Comparison of ENCODE assay signal across 8 cellular contexts in genomic region chr3:99808163-99808794, GRCh38. TPM values are rescaled to one million over a fixed set of nuclear protein-coding genes. Genes with fewer than 3 reads are reported as not detected.
DNase-seq lines count a peak whose midpoint lies in the region; ATAC-seq and TF ChIP-seq lines count a peak whose summit lies in the region.

No MANE protein-coding gene starts in this region.

- POLR2A ChIA-PET in CD4-positive, alpha-beta memory T cell (lab: Charles Lee; ENCODE audit: partially characterized antibody) = no interaction called here
- POLR2A ChIA-PET in IMR-90 (lab: Charles Lee; ENCODE audit: unreplicated experiment) = no interaction called here

- no TSS peak for BruUV-seq in IMR-90 (replicated peaks; lab: Mats Ljungman, UMichigan)

- no peaks in the 10 kb centered on the region; the same call in 1 of the 2 replicates for H3K9me1 ChIP-seq in IMR-90 (ENCODE audit: insufficient read depth, low read length)

- no peak overlapping the region for H3K4ac ChIP-seq in IMR-90 (ENCODE audit: low read depth, low read length)

- no peak overlapping the region for H2BK15ac ChIP-seq in IMR-90 (ENCODE audit: low read depth, low read length)

- H4K91ac ChIP-seq in IMR-90 (ENCODE audit: insufficient read depth, low read depth, low read length) = no peak overlapping the region

- no peak overlapping the region for H3K4me3 ChIP-seq in CD4-positive, alpha-beta memory T cell (ENCODE audit: low read length in 2 of 2)
- H3K4me3 ChIP-seq in IMR-90 (ENCODE audit: insufficient read depth, low read depth, low read length) = no peak overlapping the region
- no peak overlapping the region for H3K4me3 ChIP-seq in body of pancreas

- no peaks in the 10 kb centered on the region for H3K9me3 ChIP-seq in CD4-positive, alpha-beta memory T cell (ENCODE audit: control insufficient read depth in 1 of 2, low read length in 2 of 2)
- peaks cover 8% of the 10 kb centered on the region for H3K9me3 ChIP-seq in IMR-90 (ENCODE audit: control insufficient read depth, insufficient read depth, low read length)
- peaks cover 0 to 6% (median 0%) of the 10 kb centered on the region in 3 donors for H3K9me3 ChIP-seq in body of pancreas

- dilution Hi-C loops in IMR-90 (cut with HindIII; ENCODE audit: low sequenced_read_pairs, unreplicated experiment) = no loop called here

- H3K9ac ChIP-seq in IMR-90 (ENCODE audit: low read depth, low read length) = no peak overlapping the region

- no peak overlapping the region for H3K14ac ChIP-seq in IMR-90 (replicated peaks; ENCODE audit: low read depth, low read length)

- no peak overlapping the region for H2BK120ac ChIP-seq in IMR-90 (ENCODE audit: low read depth, low read length)

- in situ Hi-C loops in IMR-90 (cut with MboI; ENCODE audit: low sequenced_read_pairs) = no loop called here

- peak in 4 of 5 donors; percentile 32 to 43 (median 38) for DNase-seq in CD4-positive, alpha-beta memory T cell
- DNase-seq in IMR-90 (peak; percentile 84), OCI-M1 (lab: John Stamatoyannopoulos, UW) (peak; percentile 74), body of pancreas (peak; percentile 59 to 72 (median 67)), iPS-NIHi7 (ENCODE audit: extremely low spot score) (peak; percentile 82)
- DNase-seq in stimulated activated CD4-positive, alpha-beta T cell treated with anti-CD3 and anti-CD28 coated beads, Interleukin-2, amount 100 ng/mL, for 48 hours = peak; percentile 11 to 22

- no peaks in the 10 kb centered on the region for H3K27me3 Mint-ChIP-seq in CD4-positive, alpha-beta memory T cell

- CTCF ChIA-PET in CD4-positive, alpha-beta memory T cell (lab: Charles Lee; ENCODE audit: partially characterized antibody) = interaction anchor here (0.7 to 2.4 kb wide), 14 partner anchors 9 to 991 kb away, joined by 3 to 22 read pairs (median 4); partner anchors contain the start of gene CMSS1
- CTCF ChIA-PET in IMR-90 (lab: Yijun Ruan, JAX) = interaction anchor here (0.6 to 1.3 kb wide), 5 partner anchors 9 to 981 kb away, joined by 3 to 4 read pairs (median 3); partner anchors contain the start of gene CMSS1

- H3K36me3 ChIP-seq in CD4-positive, alpha-beta memory T cell (ENCODE audit: insufficient read depth, low read length) = no peaks in the 10 kb centered on the region
- no peaks in the 10 kb centered on the region for H3K36me3 ChIP-seq in IMR-90 (ENCODE audit: control insufficient read depth, insufficient read depth, low read length)
- no peaks in the 10 kb centered on the region for H3K36me3 ChIP-seq in body of pancreas (replicated peaks in 1 of 2; ENCODE audit: insufficient read depth in 1 of 2, low read depth in 2 of 2)

- peaks cover 2 to 6% of the 10 kb centered on the region in 2 donors for H3K36me3 Mint-ChIP-seq in CD4-positive, alpha-beta memory T cell

- H3K27me3 ChIP-seq in CD4-positive, alpha-beta memory T cell (ENCODE audit: insufficient read depth, low read length) = no peaks in the 10 kb centered on the region
- H3K27me3 ChIP-seq in IMR-90 (ENCODE audit: control insufficient read depth, insufficient read depth, low read length) (no peaks in the 10 kb centered on the region), body of pancreas (no peaks in the 10 kb centered on the region)

- no peak overlapping the region for H2AK9ac ChIP-seq in IMR-90 (replicated peaks; ENCODE audit: low read depth, low read length, poor library complexity)

- TF ChIP-seq POLR2A in IMR-90 (IDR thresholded peaks at IDR 0.05; ENCODE audit: low read depth, low read length) = no peak
- no peak for TF ChIP-seq POLR2A in body of pancreas (IDR thresholded peaks at IDR 0.05)

- H3K9me3 Mint-ChIP-seq in CD4-positive, alpha-beta memory T cell = peaks cover 2 to 17% (median 13%) of the 10 kb centered on the region in 8 donors

- H3K4me1 Mint-ChIP-seq in CD4-positive, alpha-beta memory T cell = peaks cover 0 to 5% (median 4%) of the 10 kb centered on the region in 4 donors

- intact Hi-C loops in CD4-positive, alpha-beta memory T cell (cut with micrococcal nuclease) = loop anchor here (1.0 kb wide), 1 partner anchor 991 kb away; no protein-coding TSS in a partner anchor
- intact Hi-C loops in IMR-90 (cut with micrococcal nuclease) = loop anchor here (1.0 to 5.0 kb wide), 2 partner anchors 694 to 786 kb away; no protein-coding TSS in a partner anchor
- intact Hi-C loops in body of pancreas (cut with DNase I) = no loop called here

- no peak overlapping the region for H2AK5ac ChIP-seq in IMR-90 (ENCODE audit: low read depth, low read length)

- H3K23ac ChIP-seq in IMR-90 (ENCODE audit: low read depth, low read length) = no peak overlapping the region

- no peak overlapping the region for H3K27ac Mint-ChIP-seq in CD4-positive, alpha-beta memory T cell

- ATAC-seq in GM18858 (IDR thresholded peaks at IDR 0.05; ENCODE audit: unreplicated experiment) (peak; percentile 57), IMR-90 (ENCODE audit: low read depth) (peak; percentile 90), body of pancreas (peak; percentile 78), HG03280 (IDR thresholded peaks at IDR 0.05; ENCODE audit: unreplicated experiment) (no peak)

- H2BK5ac ChIP-seq in IMR-90 (ENCODE audit: low read depth, low read length, poor library complexity, severe bottlenecking) = no peak overlapping the region

- WGBS in IMR-90 (ENCODE audit: extremely low coverage in 2 of 2, insufficient read length in 1 of 2), 2 experiments = 0% methylated on average over 1 of the region's 4 CpGs; no CpG with 5 or more reads in 1 of the 2 experiments
- WGBS in body of pancreas, 2 donors = 47 to 54% methylated on average over 4 of the region's 4 CpGs

- H3K4me2 ChIP-seq in IMR-90 (ENCODE audit: low read depth, low read length) = no peak overlapping the region

- peak overlapping the region in 1 of 2 experiments; percentile 43; a peak in 1 of 4 replicates for H4K8ac ChIP-seq in IMR-90 (ENCODE audit: low read depth in 2 of 2, low read length in 2 of 2)

- H3K4me1 ChIP-seq in CD4-positive, alpha-beta memory T cell (ENCODE audit: insufficient read depth, low read length) = no peaks in the 10 kb centered on the region
- H3K4me1 ChIP-seq in IMR-90 (ENCODE audit: control insufficient read depth, insufficient read depth, low read length) (no peaks in the 10 kb centered on the region), body of pancreas (no peaks in the 10 kb centered on the region)

- peak; percentile 79 for TF ChIP-seq RAD21 in IMR-90 (IDR thresholded peaks at IDR 0.05; ENCODE audit: low read length)

- H2AFZ ChIP-seq in IMR-90 (replicated peaks; ENCODE audit: low read length, poor library complexity) = no peak overlapping the region

- TF ChIP-seq CTCF in IMR-90 (conservative IDR thresholded peaks at IDR 0.05; ENCODE audit: low read depth, low read length) (peak; percentile 80), body of pancreas (IDR thresholded peaks at IDR 0.05) (peak; percentile 60 to 83 (median 67))

- no peaks in the 10 kb centered on the region for H4K20me1 ChIP-seq in IMR-90 (ENCODE audit: insufficient read depth, low read length)

- no peak overlapping the region for H3K18ac ChIP-seq in IMR-90 (ENCODE audit: low read depth, low read length)

- H3K79me1 ChIP-seq in IMR-90 (ENCODE audit: low read depth in 1 of 2, low read length in 2 of 2) = no peaks in the 10 kb centered on the region

- H3K27ac ChIP-seq in CD4-positive, alpha-beta memory T cell (ENCODE audit: low read depth, low read length) = no peak overlapping the region
- H3K27ac ChIP-seq in IMR-90 (ENCODE audit: insufficient read depth, low read length) (no peak overlapping the region), body of pancreas (no peak overlapping the region)

- H2BK20ac ChIP-seq in IMR-90 (ENCODE audit: low read depth, low read length) = no peak overlapping the region

- H4K5ac ChIP-seq in IMR-90 (ENCODE audit: low read depth, low read length) = no peak overlapping the region

- H3K56ac ChIP-seq in IMR-90 (ENCODE audit: extremely low read depth, insufficient read depth, low read length) = no peak overlapping the region

- no peak overlapping the region for H3K4me3 Mint-ChIP-seq in CD4-positive, alpha-beta memory T cell

TF ChIP-seq in IMR-90, 13 proteins besides CTCF, POLR2A, EP300 and RAD21:
- TF ChIP-seq SMC3 (IDR thresholded peaks at IDR 0.05; ENCODE audit: low read depth, low read length) (peak; percentile 67), RCOR1 (IDR thresholded peaks at IDR 0.05; ENCODE audit: insufficient replicate concordance, low read length) (no peak)

RNA-seq across cellular contexts. Expression of gene CMSS1, which starts 9.4 kb away (rescaled TPM):
- total RNA-seq in CD4-positive, alpha-beta memory T cell = 10 to 100 TPM; 18.3 to 20.5 TPM
- 10 to 100 TPM; 23.2 to 29.4 TPM for polyA plus RNA-seq in CD4-positive, alpha-beta memory T cell
- total RNA-seq in IMR-90 (2012; rRNA removed) = 13.6 and 18.1 TPM in 2 replicates
- polyA plus RNA-seq in IMR-90 (2012; rRNA removed) = 10.0 and 12.5 TPM in 2 replicates
- polyA plus RNA-seq in IMR-90 (2012; cell fraction: cytosol; rRNA removed) = 2.1 and 2.2 TPM in 2 replicates
- 0.51 and 4.4 TPM in 2 replicates for polyA plus RNA-seq in IMR-90 (2012; cell fraction: nucleus; rRNA removed; ENCODE audit: low replicate concordance)
- total RNA-seq in body of pancreas = 10 to 100 TPM in 1 of 2 donors, 1 to 10 TPM in 1; 3.9 to 21.4 TPM

Comparison
In these comparisons a context has a peak if more than half of its experiments do, and no peak if none do; other contexts are left out.
1. DNase-seq: peak in every context shown above with its lines; median percentile 84 in IMR-90; 82 in iPS-NIHi7; 74 in OCI-M1; 67 in body of pancreas; 38 in CD4-positive, alpha-beta memory T cell; 16 in stimulated activated CD4-positive, alpha-beta T cell treated with anti-CD3 and anti-CD28 coated beads, Interleukin-2, amount 100 ng/mL, for 48 hours.